In genomic region chr13:92602560-92602959, GRCh38 we compare ENCODE assay signal across 17 cellular contexts.
"Had no signal": no experiment of that assay in that cellular context is flagged by ENCODE, and none has a peak within 500 bp of the region (broad histone marks: within the 10 kb centered on the region; RNA-seq: fewer than 3 reads in every experiment).

No MANE protein-coding gene starts in this region.

- H3K9me3 Mint-ChIP-seq: nephron had no signal

- H3K4me3 ChIP-seq: lower lobe of right lung, sigmoid colon, thoracic aorta, upper lobe of left lung had no signal

- DNase-seq: activated CD4-positive, alpha-beta T cell treated with anti-CD3 and anti-CD28 coated beads, Interleukin-2, amount 50 U/mL, for 48 hours; activated naive CD4-positive, alpha-beta T cell; activated naive CD8-positive, alpha-beta T cell treated with anti-CD3 and anti-CD28 coated beads for 36 hours; activated T-cell treated with anti-CD3 and anti-CD28 coated beads for 4 hours; effector memory CD8-positive, alpha-beta T cell; left colon; lower lobe of right lung; midbrain; nucleus accumbens; sigmoid colon; stimulated activated naive B cell treated with anti-CD40 and anti-IgM and Interleukin-4, amounts not matched to agents 10 μg/mL and 1 μg/mL and 100 μg/mL, for 72 hours; T-helper 2 cell; upper lobe of left lung had no signal

- H3K9me3 ChIP-seq: lower lobe of right lung, sigmoid colon, thoracic aorta, upper lobe of left lung had no signal

- H3K36me3 Mint-ChIP-seq: activated naive CD8-positive, alpha-beta T cell treated with anti-CD3 and anti-CD28 coated beads for 36 hours; stimulated activated naive B cell treated with anti-CD40 and anti-IgM and Interleukin-4, amounts not matched to agents 10 μg/mL and 1 μg/mL and 100 μg/mL, for 72 hours had no signal

- H3K27me3 Mint-ChIP-seq: activated naive CD8-positive, alpha-beta T cell treated with anti-CD3 and anti-CD28 coated beads for 36 hours; activated T-helper 17 cell treated with anti-CD3 and anti-CD28 coated beads, Interleukin-2, amount 50 U/mL, for 72 hours; effector memory CD8-positive, alpha-beta T cell; stimulated activated naive B cell treated with anti-CD40 and anti-IgM and Interleukin-4, amounts not matched to agents 10 μg/mL and 1 μg/mL and 100 μg/mL, for 72 hours had no signal

- H3K4me1 Mint-ChIP-seq: activated naive CD8-positive, alpha-beta T cell treated with anti-CD3 and anti-CD28 coated beads for 36 hours; activated T-helper 17 cell treated with anti-CD3 and anti-CD28 coated beads, Interleukin-2, amount 50 U/mL, for 72 hours; nephron; stimulated activated naive B cell treated with anti-CD40 and anti-IgM and Interleukin-4, amounts not matched to agents 10 μg/mL and 1 μg/mL and 100 μg/mL, for 72 hours had no signal

- ATAC-seq: activated T-helper 17 cell treated with anti-CD3 and anti-CD28 coated beads, Interleukin-2, amount 50 U/mL, for 72 hours; effector memory CD8-positive, alpha-beta T cell; left colon; lower lobe of right lung; stimulated activated naive B cell treated with anti-CD40 and anti-IgM and Interleukin-4, amounts not matched to agents 10 μg/mL and 1 μg/mL and 100 μg/mL, for 72 hours had no signal

- H3K4me3 Mint-ChIP-seq: activated naive CD8-positive, alpha-beta T cell treated with anti-CD3 and anti-CD28 coated beads for 36 hours; activated T-helper 17 cell treated with anti-CD3 and anti-CD28 coated beads, Interleukin-2, amount 50 U/mL, for 72 hours; effector memory CD8-positive, alpha-beta T cell; nephron; stimulated activated naive B cell treated with anti-CD40 and anti-IgM and Interleukin-4, amounts not matched to agents 10 μg/mL and 1 μg/mL and 100 μg/mL, for 72 hours had no signal

- H3K4me1 ChIP-seq: lower lobe of right lung, sigmoid colon, upper lobe of left lung had no signal

- H3K27ac ChIP-seq: epithelial cell of prostate, lower lobe of right lung, sigmoid colon, thoracic aorta, upper lobe of left lung had no signal

- H3K27me3 ChIP-seq: sigmoid colon, upper lobe of left lung had no signal

- H3K27ac Mint-ChIP-seq: activated naive CD8-positive, alpha-beta T cell treated with anti-CD3 and anti-CD28 coated beads for 36 hours; activated T-helper 17 cell treated with anti-CD3 and anti-CD28 coated beads, Interleukin-2, amount 50 U/mL, for 72 hours; effector memory CD8-positive, alpha-beta T cell; nephron; stimulated activated naive B cell treated with anti-CD40 and anti-IgM and Interleukin-4, amounts not matched to agents 10 μg/mL and 1 μg/mL and 100 μg/mL, for 72 hours had no signal

- H3K36me3 ChIP-seq: lower lobe of right lung, sigmoid colon, thoracic aorta, upper lobe of left lung had no signal
